In the genomic region with DNA sequence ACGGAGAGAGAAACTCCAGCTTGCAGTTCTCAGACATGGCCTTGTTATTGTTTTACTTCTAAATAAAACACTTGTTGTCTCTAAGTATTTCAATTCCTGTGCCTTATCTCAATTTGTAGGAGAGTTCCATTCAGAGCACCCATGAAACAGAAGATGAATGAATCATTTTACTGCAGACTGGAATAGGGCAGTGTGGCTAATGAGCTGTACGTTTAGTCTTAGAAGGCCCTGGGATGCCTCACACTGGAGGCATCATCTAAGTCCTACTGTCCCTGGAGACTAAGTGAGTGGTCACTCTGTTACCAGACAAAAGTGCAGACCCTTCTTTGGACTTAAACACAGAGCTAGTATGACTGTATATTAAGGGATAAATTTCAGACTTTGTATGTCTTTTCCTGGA, we compare ENCODE assay signal across 17 cellular contexts.
DNase-seq lines count a peak whose midpoint lies in the region; ATAC-seq and TF ChIP-seq lines count a peak whose summit lies in the region.
"Had no signal": no experiment of that assay in that cellular context is flagged by ENCODE, and none has a peak within 500 bp of the region (broad histone marks: within the 10 kb centered on the region; RNA-seq: fewer than 3 reads in every experiment).

No MANE protein-coding gene starts in this region.

- H3K9ac ChIP-seq in GM23248: no peak overlapping the region

- H4K20me1 ChIP-seq in GM23248 (ENCODE audit: insufficient read depth) (no peaks in the 10 kb centered on the region), GM23338 (replicated peaks; ENCODE audit: insufficient read depth) (no peaks in the 10 kb centered on the region)

- WGBS in GM23248 (ENCODE audit: low coverage in 1 of 2, low lambda C conversion rate in 2 of 2, missing lambda C conversion rate in 2 of 2), 2 experiments: 40 to 47% methylated on average over 2 of the region's 2 CpGs

- H2AFZ ChIP-seq in GM23248: no peak overlapping the region
- H2AFZ ChIP-seq in GM23338: no peak overlapping the region

- H3K27ac Mint-ChIP-seq in nephron (peak overlapping the region; percentile 12 to 45 (median 36)), GM23338 (no peak overlapping the region)
- H3K27ac Mint-ChIP-seq: B cell; CD4-positive, alpha-beta memory T cell had no signal

- H3K4me1 Mint-ChIP-seq in nephron: peaks cover 54% of the 10 kb centered on the region
- H3K4me1 Mint-ChIP-seq in GM23338: peaks cover 6% of the 10 kb centered on the region; the same call in 2 of the 3 replicates
- H3K4me1 Mint-ChIP-seq: B cell; CD4-positive, alpha-beta memory T cell had no signal

- in situ Hi-C loops in GM23248 (cut with MboI): no loop called here

- H3K9me3 ChIP-seq in GM23248 (ENCODE audit: low read depth): no peaks in the 10 kb centered on the region

- H3K4me1 ChIP-seq in GM23248 (ENCODE audit: insufficient read depth): 0 out of 2 replicates have a peak, but pooled peaks cover 7% of the 10 kb centered on the region
- H3K4me1 ChIP-seq in GM23338 (ENCODE audit: insufficient read depth): no peaks in the 10 kb centered on the region

- H3K4me2 ChIP-seq in GM23248 (ENCODE audit: unreplicated experiment): no peak overlapping the region
- H3K4me2 ChIP-seq in GM23338: no peak overlapping the region

- no peaks in the 10 kb centered on the region for H3K36me3 Mint-ChIP-seq in nephron (ENCODE audit: low read depth)
- no peaks in the 10 kb centered on the region for H3K36me3 Mint-ChIP-seq in GM23338 (ENCODE audit: low read depth)
- H3K36me3 Mint-ChIP-seq: CD4-positive, alpha-beta memory T cell had no signal

- H3K79me2 ChIP-seq in GM23248 (ENCODE audit: insufficient read depth) (no peaks in the 10 kb centered on the region), GM23338 (replicated peaks; ENCODE audit: insufficient read depth) (no peaks in the 10 kb centered on the region)

- TF ChIP-seq CTCF in choroid plexus epithelial cell (conservative IDR thresholded peaks at IDR 0.05; ENCODE audit: low read depth, low read length) (no peak), nephron (IDR thresholded peaks at IDR 0.05; ENCODE audit: unreplicated experiment in 3 of 3) (no peak), GM23338 (conservative IDR thresholded peaks at IDR 0.05; ENCODE audit: low read depth in 2 of 2) (no peak)

- H3K27ac ChIP-seq in GM23248 (no peak overlapping the region), GM23338 (ENCODE audit: low read depth) (no peak overlapping the region)

- H3K27me3 ChIP-seq in GM23248 (replicated peaks; ENCODE audit: insufficient read depth): peaks cover 38% of the 10 kb centered on the region
- no peaks in the 10 kb centered on the region for H3K27me3 ChIP-seq in GM23338 (ENCODE audit: insufficient read depth)

- H3K36me3 ChIP-seq in GM23248 (ENCODE audit: low read depth): no peaks in the 10 kb centered on the region
- no peaks in the 10 kb centered on the region for H3K36me3 ChIP-seq in GM23338 (ENCODE audit: insufficient read depth)

- H3K9me3 Mint-ChIP-seq in nephron: no peaks in the 10 kb centered on the region
- no peaks in the 10 kb centered on the region for H3K9me3 Mint-ChIP-seq in GM23338

- H3K9me2 ChIP-seq in GM23248 (ENCODE audit: insufficient read depth) (no peaks in the 10 kb centered on the region), GM23338 (ENCODE audit: insufficient read depth) (0 out of 2 replicates have a peak, but pooled peaks cover 8% of the 10 kb centered on the region)

- DNase-seq in GM23248: peak; percentile 13
- peak; percentile 37 for DNase-seq in NCI-H69 (lab: John Stamatoyannopoulos, UW)
- DNase-seq in choroid plexus epithelial cell (ENCODE audit: low read depth): peak; percentile 30
- no peak for DNase-seq in COLO829 (ENCODE audit: low spot score)
- DNase-seq in RKO (ENCODE audit: low spot score): no peak
- DNase-seq in GM23338 (ENCODE audit: low spot score): no peak
- DNase-seq: CD4-positive, alpha-beta memory T cell; NCI-H1048; NCI-H146; NCI-H2081 treated with DMSO at 0.1 percent for 48 hours; NCI-H345; NCI-H526; RPMI8226; SIG-M5 had no signal

- no peak overlapping the region for H3K4me3 Mint-ChIP-seq in nephron
- H3K4me3 Mint-ChIP-seq in GM23338: no peak overlapping the region
- H3K4me3 Mint-ChIP-seq: B cell; CD4-positive, alpha-beta memory T cell had no signal

- no peaks in the 10 kb centered on the region for H3F3A ChIP-seq in GM23248 (ENCODE audit: insufficient read depth)
- H3F3A ChIP-seq in GM23338 (replicated peaks; ENCODE audit: low read depth): no peaks in the 10 kb centered on the region

- no peak for ATAC-seq in GM23338
- ATAC-seq: K562 had no signal

- H3K4me3 ChIP-seq in GM23248: no peak overlapping the region
- H3K4me3 ChIP-seq in choroid plexus epithelial cell (ENCODE audit: low read depth, low read length): no peak overlapping the region
- no peak overlapping the region for H3K4me3 ChIP-seq in GM23338
- H3K4me3 ChIP-seq: K562 had no signal

- no peaks in the 10 kb centered on the region for H3K27me3 Mint-ChIP-seq in nephron (ENCODE audit: low read depth)
- H3K27me3 Mint-ChIP-seq in GM23338 (ENCODE audit: insufficient read depth, low read depth, poor library complexity): no peaks in the 10 kb centered on the region
- H3K27me3 Mint-ChIP-seq: B cell; CD4-positive, alpha-beta memory T cell had no signal

TF ChIP-seq in GM23338, 12 proteins besides CTCF, POLR2A, EP300 and RAD21 (continues in another document):
- TF ChIP-seq, protein P1, sequence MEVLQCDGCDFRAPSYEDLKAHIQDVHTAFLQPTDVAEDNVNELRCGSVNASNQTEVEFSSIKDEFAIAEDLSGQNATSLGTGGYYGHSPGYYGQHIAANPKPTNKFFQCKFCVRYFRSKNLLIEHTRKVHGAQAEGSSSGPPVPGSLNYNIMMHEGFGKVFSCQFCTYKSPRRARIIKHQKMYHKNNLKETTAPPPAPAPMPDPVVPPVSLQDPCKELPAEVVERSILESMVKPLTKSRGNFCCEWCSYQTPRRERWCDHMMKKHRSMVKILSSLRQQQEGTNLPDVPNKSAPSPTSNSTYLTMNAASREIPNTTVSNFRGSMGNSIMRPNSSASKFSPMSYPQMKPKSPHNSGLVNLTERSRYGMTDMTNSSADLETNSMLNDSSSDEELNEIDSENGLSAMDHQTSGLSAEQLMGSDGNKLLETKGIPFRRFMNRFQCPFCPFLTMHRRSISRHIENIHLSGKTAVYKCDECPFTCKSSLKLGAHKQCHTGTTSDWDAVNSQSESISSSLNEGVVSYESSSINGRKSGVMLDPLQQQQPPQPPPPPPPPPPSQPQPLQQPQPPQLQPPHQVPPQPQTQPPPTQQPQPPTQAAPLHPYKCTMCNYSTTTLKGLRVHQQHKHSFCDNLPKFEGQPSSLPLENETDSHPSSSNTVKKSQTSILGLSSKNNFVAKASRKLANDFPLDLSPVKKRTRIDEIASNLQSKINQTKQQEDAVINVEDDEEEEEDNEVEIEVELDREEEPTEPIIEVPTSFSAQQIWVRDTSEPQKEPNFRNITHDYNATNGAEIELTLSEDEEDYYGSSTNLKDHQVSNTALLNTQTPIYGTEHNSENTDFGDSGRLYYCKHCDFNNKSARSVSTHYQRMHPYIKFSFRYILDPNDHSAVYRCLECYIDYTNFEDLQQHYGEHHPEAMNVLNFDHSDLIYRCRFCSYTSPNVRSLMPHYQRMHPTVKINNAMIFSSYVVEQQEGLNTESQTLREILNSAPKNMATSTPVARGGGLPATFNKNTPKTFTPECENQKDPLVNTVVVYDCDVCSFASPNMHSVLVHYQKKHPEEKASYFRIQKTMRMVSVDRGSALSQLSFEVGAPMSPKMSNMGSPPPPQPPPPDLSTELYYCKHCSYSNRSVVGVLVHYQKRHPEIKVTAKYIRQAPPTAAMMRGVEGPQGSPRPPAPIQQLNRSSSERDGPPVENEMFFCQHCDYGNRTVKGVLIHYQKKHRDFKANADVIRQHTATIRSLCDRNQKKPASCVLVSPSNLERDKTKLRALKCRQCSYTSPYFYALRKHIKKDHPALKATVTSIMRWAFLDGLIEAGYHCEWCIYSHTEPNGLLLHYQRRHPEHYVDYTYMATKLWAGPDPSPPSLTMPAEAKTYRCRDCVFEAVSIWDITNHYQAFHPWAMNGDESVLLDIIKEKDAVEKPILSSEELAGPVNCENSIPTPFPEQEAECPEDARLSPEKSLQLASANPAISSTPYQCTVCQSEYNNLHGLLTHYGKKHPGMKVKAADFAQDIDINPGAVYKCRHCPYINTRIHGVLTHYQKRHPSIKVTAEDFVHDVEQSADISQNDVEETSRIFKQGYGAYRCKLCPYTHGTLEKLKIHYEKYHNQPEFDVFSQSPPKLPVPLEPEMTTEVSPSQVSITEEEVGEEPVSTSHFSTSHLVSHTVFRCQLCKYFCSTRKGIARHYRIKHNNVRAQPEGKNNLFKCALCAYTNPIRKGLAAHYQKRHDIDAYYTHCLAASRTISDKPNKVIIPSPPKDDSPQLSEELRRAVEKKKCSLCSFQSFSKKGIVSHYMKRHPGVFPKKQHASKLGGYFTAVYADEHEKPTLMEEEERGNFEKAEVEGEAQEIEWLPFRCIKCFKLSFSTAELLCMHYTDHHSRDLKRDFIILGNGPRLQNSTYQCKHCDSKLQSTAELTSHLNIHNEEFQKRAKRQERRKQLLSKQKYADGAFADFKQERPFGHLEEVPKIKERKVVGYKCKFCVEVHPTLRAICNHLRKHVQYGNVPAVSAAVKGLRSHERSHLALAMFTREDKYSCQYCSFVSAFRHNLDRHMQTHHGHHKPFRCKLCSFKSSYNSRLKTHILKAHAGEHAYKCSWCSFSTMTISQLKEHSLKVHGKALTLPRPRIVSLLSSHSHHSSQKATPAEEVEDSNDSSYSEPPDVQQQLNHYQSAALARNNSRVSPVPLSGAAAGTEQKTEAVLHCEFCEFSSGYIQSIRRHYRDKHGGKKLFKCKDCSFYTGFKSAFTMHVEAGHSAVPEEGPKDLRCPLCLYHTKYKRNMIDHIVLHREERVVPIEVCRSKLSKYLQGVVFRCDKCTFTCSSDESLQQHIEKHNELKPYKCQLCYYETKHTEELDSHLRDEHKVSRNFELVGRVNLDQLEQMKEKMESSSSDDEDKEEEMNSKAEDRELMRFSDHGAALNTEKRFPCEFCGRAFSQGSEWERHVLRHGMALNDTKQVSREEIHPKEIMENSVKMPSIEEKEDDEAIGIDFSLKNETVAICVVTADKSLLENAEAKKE (CRISPR knock-in tag; IDR thresholded peaks at IDR 0.05): no peak
- no peak for TF ChIP-seq EZH2 (IDR thresholded peaks at IDR 0.05; ENCODE audit: low read depth, unreplicated experiment)

Comparison
In these comparisons a context has a peak if more than half of its experiments do, and no peak if none do; other contexts are left out.
1. DNase-seq: peak in GM23248 (single experiment), NCI-H69 (single experiment) and choroid plexus epithelial cell (single experiment); none in COLO829 (single experiment), RKO (single experiment) and GM23338 (single experiment).